ENCODE assay signal across 1 cellular context in genomic region chr17:51260237-51260959, GRCh38.
TF ChIP-seq lines count a peak whose summit lies in the region.

Gene UTP18 (plus strand): TSS chr17:51260546. CDS start chr17:51260585, 39 bp downstream.

TF ChIP-seq in HepG2, 621 proteins besides CTCF, POLR2A, EP300 and RAD21 (continued from another document and continues in another):
- TF ChIP-seq JUND (CRISPR knock-in tag; IDR thresholded peaks at IDR 0.05) (no peak), ZNF234 (CRISPR knock-in tag; conservative IDR thresholded peaks at IDR 0.05) (no peak), SUZ12 (IDR thresholded peaks at IDR 0.05; ENCODE audit: low read depth, low read length) (0 out of 2 replicates have a peak, but pooled peaks have one; percentile 14), ZNF407 (CRISPR knock-in tag; IDR thresholded peaks at IDR 0.05; ENCODE audit: not compliant biosample characterization) (peak; percentile 99), ZZZ3 (CRISPR knock-in tag; IDR thresholded peaks at IDR 0.05; ENCODE audit: borderline replicate concordance) (peak; percentile 77; the same call in 1 of the 2 replicates), AKAP8 (CRISPR knock-in tag; IDR thresholded peaks at IDR 0.05) (peak; percentile 66; the same call in 1 of the 2 replicates), ZNF282 (IDR thresholded peaks at IDR 0.05; ENCODE audit: partially characterized antibody) (no peak), JUNB (CRISPR knock-in tag; IDR thresholded peaks at IDR 0.05; ENCODE audit: borderline replicate concordance) (peak; percentile 26; the same call in 1 of the 2 replicates), ZNF18 (CRISPR knock-in tag; IDR thresholded peaks at IDR 0.05; ENCODE audit: insufficient replicate concordance) (peak; percentile 94), KAT8 (CRISPR knock-in tag; IDR thresholded peaks at IDR 0.05) (peak; percentile 91), ZNF619 (CRISPR knock-in tag; IDR thresholded peaks at IDR 0.05) (no peak; the same call in 1 of the 2 replicates), MYC (CRISPR knock-in tag; IDR thresholded peaks at IDR 0.05; ENCODE audit: borderline replicate concordance) (peak; percentile 97), ZNF414 (CRISPR knock-in tag; IDR thresholded peaks at IDR 0.05) (peak; percentile 92; the same call in 1 of the 2 replicates), ZSCAN12 (CRISPR knock-in tag; IDR thresholded peaks at IDR 0.05) (peak; percentile 99), RFXAP (CRISPR knock-in tag; IDR thresholded peaks at IDR 0.05; ENCODE audit: borderline replicate concordance) (peak; percentile 88; the same call in 1 of the 2 replicates), TP53 (CRISPR knock-in tag; conservative IDR thresholded peaks at IDR 0.05) (no peak), ZNF737 (CRISPR knock-in tag; IDR thresholded peaks at IDR 0.05; ENCODE audit: borderline replicate concordance) (peak; percentile 73; the same call in 1 of the 2 replicates), ZNF382 (CRISPR knock-in tag; IDR thresholded peaks at IDR 0.05; ENCODE audit: borderline replicate concordance) (no peak), ZFP36L1 (CRISPR knock-in tag; IDR thresholded peaks at IDR 0.05) (peak; percentile 94), ARID3A (IDR thresholded peaks at IDR 0.05; ENCODE audit: low read depth, low read length) (no peak), DPF2 (CRISPR knock-in tag; IDR thresholded peaks at IDR 0.05; ENCODE audit: borderline replicate concordance, low read depth) (peak; percentile 40; the same call in 1 of the 2 replicates), ZNF569 (CRISPR knock-in tag; IDR thresholded peaks at IDR 0.05; ENCODE audit: borderline replicate concordance) (no peak), RBM22 (optimal IDR thresholded peaks at IDR 0.05; ENCODE audit: low read length) (no peak), MATR3 (CRISPR knock-in tag; IDR thresholded peaks at IDR 0.05) (no peak), HOXA9 (CRISPR knock-in tag; IDR thresholded peaks at IDR 0.05; ENCODE audit: borderline replicate concordance) (peak; percentile 73), SP5 (CRISPR knock-in tag; IDR thresholded peaks at IDR 0.05; ENCODE audit: borderline replicate concordance, low read depth) (peak; percentile 70; the same call in 1 of the 2 replicates), PBX3 (CRISPR knock-in tag; IDR thresholded peaks at IDR 0.05; ENCODE audit: borderline replicate concordance) (peak; percentile 84), ZNF275 (CRISPR knock-in tag; IDR thresholded peaks at IDR 0.05; ENCODE audit: borderline replicate concordance) (peak; percentile 98), GABPB1 (CRISPR knock-in tag; IDR thresholded peaks at IDR 0.05) (peak; percentile 93), ZBTB7A (CRISPR knock-in tag; IDR thresholded peaks at IDR 0.05) (peak; percentile 62; the same call in 1 of the 2 replicates), RBAK (CRISPR knock-in tag; IDR thresholded peaks at IDR 0.05) (no peak), ZNF44 (CRISPR knock-in tag; IDR thresholded peaks at IDR 0.05) (no peak; the same call in none of the 2 replicates), ATM (IDR thresholded peaks at IDR 0.05; ENCODE audit: borderline replicate concordance) (no peak), ZNF720 (CRISPR knock-in tag; IDR thresholded peaks at IDR 0.05) (no peak), ZNF7 (CRISPR knock-in tag; IDR thresholded peaks at IDR 0.05) (peak; percentile 4; the same call in 1 of the 2 replicates), FOXA3 (CRISPR knock-in tag; IDR thresholded peaks at IDR 0.05) (peak; percentile 16; the same call in 1 of the 2 replicates), TRAFD1 (CRISPR knock-in tag; IDR thresholded peaks at IDR 0.05; ENCODE audit: borderline replicate concordance) (no peak), BRCA1 (CRISPR knock-in tag; IDR thresholded peaks at IDR 0.05) (peak; percentile 67; the same call in 1 of the 2 replicates), ZNF343 (CRISPR knock-in tag; IDR thresholded peaks at IDR 0.05) (peak; percentile 98), RORA (CRISPR knock-in tag; IDR thresholded peaks at IDR 0.05) (no peak), ZNF251 (CRISPR knock-in tag; IDR thresholded peaks at IDR 0.05) (peak; percentile 84), ELF4 (CRISPR knock-in tag; IDR thresholded peaks at IDR 0.05; ENCODE audit: borderline replicate concordance) (peak; percentile 88; the same call in 1 of the 2 replicates), ZSCAN20 (CRISPR knock-in tag; IDR thresholded peaks at IDR 0.05; ENCODE audit: borderline replicate concordance) (peak; percentile 98), ATF2 (CRISPR knock-in tag; IDR thresholded peaks at IDR 0.05) (peak; percentile 44), CREBL2 (CRISPR knock-in tag; IDR thresholded peaks at IDR 0.05; ENCODE audit: borderline replicate concordance) (peak; percentile 98)
